ENCODE assay signal across 8 cellular contexts in the genomic region with DNA sequence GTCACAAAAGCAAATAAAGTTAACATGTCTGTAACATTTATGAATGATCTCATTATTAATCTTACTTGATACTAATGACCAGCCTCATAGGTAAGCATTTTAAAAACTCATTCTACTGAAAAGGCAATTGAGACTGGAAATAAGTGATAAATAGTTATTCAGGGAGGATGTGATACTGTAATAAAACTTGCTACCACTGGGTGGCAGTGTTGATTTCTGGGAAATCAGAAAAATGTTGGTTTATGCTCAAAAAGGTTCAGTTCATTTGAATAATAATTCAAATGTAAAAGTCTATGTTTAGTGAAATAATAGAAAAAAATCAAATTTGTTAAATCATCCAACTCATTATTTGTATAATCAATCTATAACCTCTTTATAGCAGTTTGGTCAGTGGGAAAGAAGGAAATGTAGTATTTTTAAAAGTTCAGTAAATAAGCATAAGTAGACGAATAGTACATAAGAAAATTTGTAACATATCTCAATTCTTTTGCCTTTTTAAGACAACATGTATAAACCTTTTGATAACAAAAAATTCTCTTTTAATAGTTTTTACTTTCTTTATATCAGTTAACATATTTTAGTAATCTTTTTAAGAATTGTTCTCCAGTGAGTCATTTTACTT. TPM values are rescaled to one million over a fixed set of nuclear protein-coding genes. Genes with fewer than 3 reads are reported as not detected.
DNase-seq lines count a peak whose midpoint lies in the region; ATAC-seq and TF ChIP-seq lines count a peak whose summit lies in the region.

No MANE protein-coding gene starts in this region.

- no peaks in the 10 kb centered on the region for H3K27me3 ChIP-seq in right cardiac atrium (ENCODE audit: control insufficient read depth, insufficient read depth)
- H3K27me3 ChIP-seq in smooth muscle cell (ENCODE audit: low read depth), result no peaks in the 10 kb centered on the region

- peaks cover 61% of the 10 kb centered on the region for H3K79me2 ChIP-seq in smooth muscle cell (ENCODE audit: low read depth)

- no peak overlapping the region for H2AFZ ChIP-seq in smooth muscle cell (ENCODE audit: low read depth)

- H3K9me3 ChIP-seq in right cardiac atrium (ENCODE audit: control insufficient read depth, low read length) (no peaks in the 10 kb centered on the region), smooth muscle cell (replicated peaks; ENCODE audit: low read depth) (no peaks in the 10 kb centered on the region)

- H3K36me3 ChIP-seq in smooth muscle cell (ENCODE audit: low read depth), result no peaks in the 10 kb centered on the region

- peaks cover 93% of the 10 kb centered on the region for H4K20me1 ChIP-seq in smooth muscle cell (ENCODE audit: low read depth)

- WGBS in right cardiac atrium, result 87% methylated on average over 1 of the region's 1 CpG
- 93% methylated on average over 1 of the region's 1 CpG for WGBS in smooth muscle cell (ENCODE audit: low lambda C conversion rate)

- no peak overlapping the region for H3K27ac ChIP-seq in right cardiac atrium (ENCODE audit: low read length)
- no peak overlapping the region for H3K27ac ChIP-seq in smooth muscle cell (ENCODE audit: low read depth)

- intact Hi-C loops in Right ventricle myocardium superior (cut with DNase I), result no loop called here
- intact Hi-C loops in right cardiac atrium (cut with DNase I), result no loop called here

- H3K9ac ChIP-seq in smooth muscle cell (ENCODE audit: low read depth), result no peak overlapping the region

- H3F3A ChIP-seq in smooth muscle cell (ENCODE audit: low read depth), result no peaks in the 10 kb centered on the region

- H3K4me1 ChIP-seq in right cardiac atrium (ENCODE audit: control insufficient read depth, insufficient read depth, low read length) (peaks cover 9% of the 10 kb centered on the region), smooth muscle cell (ENCODE audit: low read depth) (peaks cover 5% of the 10 kb centered on the region)

- H3K4me3 ChIP-seq in right cardiac atrium (ENCODE audit: low read length) (no peak overlapping the region), fibroblast of villous mesenchyme (ENCODE audit: low read depth, low read length) (no peak overlapping the region), smooth muscle cell (no peak overlapping the region)
- H3K4me3 ChIP-seq in Jurkat, Clone E6-1 (ENCODE audit: low read length), result no peak overlapping the region

- ATAC-seq in Right ventricle myocardium superior (ENCODE audit: poor library complexity) (peak; percentile 37), right cardiac atrium (no peak)

- peak; percentile 75 for TF ChIP-seq CTCF in fibroblast of villous mesenchyme (IDR thresholded peaks at IDR 0.05; ENCODE audit: insufficient read depth, low read depth, low read length)
- peak; percentile 81 for TF ChIP-seq CTCF in smooth muscle cell (IDR thresholded peaks at IDR 0.05; ENCODE audit: borderline replicate concordance, insufficient read depth, poor library complexity, severe bottlenecking)

- DNase-seq in Right ventricle myocardium superior (no peak), right cardiac atrium (no peak), SW480 (ENCODE audit: low spot score) (peak; percentile 6), fibroblast of villous mesenchyme (ENCODE audit: low read depth) (peak; percentile 52), smooth muscle cell (lab: John Stamatoyannopoulos, UW; ENCODE audit: unreplicated experiment) (no peak), retina (no peak), mucosa of gallbladder (ENCODE audit: low spot score) (no peak)
- DNase-seq in Jurkat, Clone E6-1 (ENCODE audit: low read depth, low spot score), result peak; percentile 37

- peak overlapping the region; percentile 60 for H3K4me2 ChIP-seq in smooth muscle cell

RNA-seq across cellular contexts. Expression of a gene that starts 9.6 kb away (rescaled TPM):
- total RNA-seq in Right ventricle myocardium superior (4.7 TPM), right cardiac atrium (1 to 10 TPM; 5.6 to 7.2 (median 5.8) TPM), fibroblast of villous mesenchyme (7.4 and 10.8 TPM in 2 replicates), smooth muscle cell (14.1 and 15.6 TPM in 2 replicates), mucosa of gallbladder (8.7 TPM)
- polyA plus RNA-seq in right cardiac atrium (4.3 TPM), smooth muscle cell (6.6 and 7.9 TPM in 2 replicates)
- 7.4 TPM for polyA plus RNA-seq in Jurkat, Clone E6-1 (2012; ENCODE audit: insufficient read depth, insufficient read length)

RNA-seq across cellular contexts. Expression of a gene that starts 12.4 kb away (rescaled TPM):
- total RNA-seq in Right ventricle myocardium superior, result 6.5 TPM
- 10 to 100 TPM in 1 of 4 donors, 1 to 10 TPM in 3; 8.8 to 13.3 (median 9.7) TPM for total RNA-seq in right cardiac atrium
- polyA plus RNA-seq in right cardiac atrium, result 6.4 TPM
- polyA plus RNA-seq in Jurkat, Clone E6-1 (2012; ENCODE audit: insufficient read depth, insufficient read length), result 34.1 TPM
- 9.7 and 19.0 TPM in 2 replicates for total RNA-seq in fibroblast of villous mesenchyme
- 11.5 and 16.9 TPM in 2 replicates for total RNA-seq in smooth muscle cell
- polyA plus RNA-seq in smooth muscle cell, result 3.2 and 5.3 TPM in 2 replicates
- total RNA-seq in mucosa of gallbladder, result 9.8 TPM

RNA-seq across cellular contexts. Expression of a gene that starts 41.8 kb away (rescaled TPM):
- 1.6 TPM for total RNA-seq in Right ventricle myocardium superior
- 1 to 10 TPM; 2.4 to 4.6 (median 3.1) TPM for total RNA-seq in right cardiac atrium
- 1.4 TPM for polyA plus RNA-seq in right cardiac atrium
- polyA plus RNA-seq in Jurkat, Clone E6-1 (2012; ENCODE audit: insufficient read depth, insufficient read length), result not detected
- total RNA-seq in fibroblast of villous mesenchyme, result 0.64 and 2.6 TPM in 2 replicates
- 1.1 and 1.8 TPM in 2 replicates for total RNA-seq in smooth muscle cell
- 0.58 and 2.0 TPM in 2 replicates for polyA plus RNA-seq in smooth muscle cell
- total RNA-seq in mucosa of gallbladder, result 7.2 TPM

Comparison
In these comparisons a context has a peak if more than half of its experiments do, and no peak if none do; other contexts are left out.
1. DNase-seq: peak in Jurkat, Clone E6-1 (single experiment), SW480 (single experiment) and fibroblast of villous mesenchyme (single experiment); none in Right ventricle myocardium superior (single experiment), right cardiac atrium (0 of 3), smooth muscle cell (single experiment), retina (single experiment) and mucosa of gallbladder (single experiment).